In genomic region chr6:14638932-14639875, GRCh38 we compare ENCODE assay signal across 8 cellular contexts.
DNase-seq lines count a peak whose midpoint lies in the region; ATAC-seq and TF ChIP-seq lines count a peak whose summit lies in the region.

No MANE protein-coding gene starts in this region.

- H3K4me3 Mint-ChIP-seq in CD14-positive monocyte: peak overlapping the region; percentile 81 to 95

- TF ChIP-seq CTCF in CD14-positive monocyte (IDR thresholded peaks at IDR 0.05) (no peak), retinal pigment epithelial cell (conservative IDR thresholded peaks at IDR 0.05; ENCODE audit: low read depth, low read length) (no peak)

- intact Hi-C loops in CD14-positive monocyte (cut with micrococcal nuclease): loop anchor here (2.0 to 10.0 kb wide), 3 partner anchors 22 to 94 kb away; no protein-coding TSS in a partner anchor

- peak overlapping the region; percentile 69 to 98 (median 96) for H3K27ac Mint-ChIP-seq in CD14-positive monocyte

- DNase-seq in CD14-positive monocyte (ENCODE audit: low spot score) (peak; percentile 61), RPMI7951 (ENCODE audit: low read depth) (peak; percentile 72), foreskin melanocyte (peak; percentile 58), retinal pigment epithelial cell (ENCODE audit: low read depth) (no peak), SKM-1 (lab: John Stamatoyannopoulos, UW; ENCODE audit: unreplicated experiment) (no peak)

- peaks cover 0 to 9% (median 0%) of the 10 kb centered on the region in 3 donors for H3K27me3 Mint-ChIP-seq in CD14-positive monocyte (ENCODE audit: low read depth in 3 of 3)

- ATAC-seq in HG03066 (IDR thresholded peaks at IDR 0.05; ENCODE audit: low read depth, unreplicated experiment): peak; percentile 50
- no peak for ATAC-seq in GM18870 (IDR thresholded peaks at IDR 0.05; ENCODE audit: unreplicated experiment)
- no peak for ATAC-seq in GM19463 (IDR thresholded peaks at IDR 0.05; ENCODE audit: unreplicated experiment)

- peak overlapping the region; percentile 13 for H3K4me3 ChIP-seq in retinal pigment epithelial cell (ENCODE audit: low read length)

- H3K36me3 Mint-ChIP-seq in CD14-positive monocyte: peaks cover 5 to 12% of the 10 kb centered on the region in 2 donors

- no peaks in the 10 kb centered on the region for H3K9me3 Mint-ChIP-seq in CD14-positive monocyte

- peaks cover 50% of the 10 kb centered on the region for H3K4me1 Mint-ChIP-seq in CD14-positive monocyte

Comparison
In these comparisons a context has a peak if more than half of its experiments do, and no peak if none do; other contexts are left out.
1. DNase-seq: peak in CD14-positive monocyte (single experiment), RPMI7951 (single experiment) and foreskin melanocyte (single experiment); none in retinal pigment epithelial cell (single experiment) and SKM-1 (single experiment).